ENCODE assay signal across 14 cellular contexts in genomic region chr17:73065376-73065775, GRCh38. TPM values are rescaled to one million over a fixed set of nuclear protein-coding genes. Genes with fewer than 3 reads are reported as not detected.
A peak's percentile ranks its signal among the peaks of the same experiment; 100 is the strongest.
DNase-seq lines count a peak whose midpoint lies in the region; ATAC-seq and TF ChIP-seq lines count a peak whose summit lies in the region.
"Had no signal": no experiment of that assay in that cellular context is flagged by ENCODE, and none has a peak within 500 bp of the region (broad histone marks: within the 10 kb centered on the region; RNA-seq: fewer than 3 reads in every experiment).

No MANE protein-coding gene starts in this region.

- H3K9me3 Mint-ChIP-seq in brain, result peaks cover 2 to 6% (median 3%) of the 10 kb centered on the region in 5 experiments
- no peaks in the 10 kb centered on the region for H3K9me3 Mint-ChIP-seq in osteocyte (ENCODE audit: unreplicated experiment)
- no peaks in the 10 kb centered on the region for H3K9me3 Mint-ChIP-seq in activated naive CD8-positive, alpha-beta T cell treated with anti-CD3 and anti-CD28 coated beads for 36 hours
- H3K9me3 Mint-ChIP-seq: CD4-positive, alpha-beta memory T cell had no signal

- no peaks in the 10 kb centered on the region for H3K36me3 ChIP-seq in tibial artery
- H3K36me3 ChIP-seq: BE2C had no signal

- H3K4me1 Mint-ChIP-seq in brain (peaks cover 64% of the 10 kb centered on the region), osteocyte (ENCODE audit: unreplicated experiment) (peaks cover 63% of the 10 kb centered on the region)
- H3K4me1 Mint-ChIP-seq in activated naive CD8-positive, alpha-beta T cell treated with anti-CD3 and anti-CD28 coated beads for 36 hours, result peaks cover 11% of the 10 kb centered on the region

- peak overlapping the region in 3 of 5 experiments; percentile 74 to 90 (median 86) for H3K27ac Mint-ChIP-seq in brain
- peak overlapping the region; percentile 86 for H3K27ac Mint-ChIP-seq in osteocyte (ENCODE audit: unreplicated experiment)
- no peak overlapping the region for H3K27ac Mint-ChIP-seq in activated naive CD8-positive, alpha-beta T cell treated with anti-CD3 and anti-CD28 coated beads for 36 hours

- peak overlapping the region; percentile 41 for H3K27ac ChIP-seq in HL-60 (replicated peaks)
- peak overlapping the region; percentile 66 to 77 for H3K27ac ChIP-seq in tibial artery
- H3K27ac ChIP-seq: C4-2B had no signal

- TF ChIP-seq CTCF in HL-60 (IDR thresholded peaks at IDR 0.05; ENCODE audit: insufficient read depth, low read length) (no peak), brain (conservative IDR thresholded peaks at IDR 0.05) (no peak), osteocyte (IDR thresholded peaks at IDR 0.05) (no peak), tibial artery (IDR thresholded peaks at IDR 0.05) (no peak)

- H3K4me1 ChIP-seq in tibial artery, result peaks cover 0 to 68% (median 37%) of the 10 kb centered on the region in 4 donors

- H3K27me3 ChIP-seq in HL-60 (ENCODE audit: insufficient read depth, poor library complexity, severe bottlenecking) (no peaks in the 10 kb centered on the region), tibial artery (no peaks in the 10 kb centered on the region)
- H3K27me3 ChIP-seq: BE2C had no signal

- H3K4me3 Mint-ChIP-seq in brain, result no peak overlapping the region
- H3K4me3 Mint-ChIP-seq in osteocyte (ENCODE audit: unreplicated experiment), result no peak overlapping the region
- no peak overlapping the region for H3K4me3 Mint-ChIP-seq in activated naive CD8-positive, alpha-beta T cell treated with anti-CD3 and anti-CD28 coated beads for 36 hours
- H3K4me3 Mint-ChIP-seq: CD4-positive, alpha-beta memory T cell had no signal

- H3K4me3 ChIP-seq in HL-60 (replicated peaks; ENCODE audit: insufficient read depth, low read length), result no peak overlapping the region
- no peak overlapping the region for H3K4me3 ChIP-seq in tibial artery

- DNase-seq in HL-60 (ENCODE audit: low read depth in 1 of 2, low spot score in 1 of 2) (no peak), osteocyte (ENCODE audit: extremely low spot score, unreplicated experiment) (no peak), tibial artery (no peak)
- DNase-seq in activated naive CD8-positive, alpha-beta T cell treated with anti-CD3 and anti-CD28 coated beads for 36 hours, result no peak
- DNase-seq: BE2C; CD4-positive, alpha-beta memory T cell; COR-L47; DMS53; GF-D8 had no signal

- peaks cover 10% of the 10 kb centered on the region for H3K36me3 Mint-ChIP-seq in brain
- H3K36me3 Mint-ChIP-seq in osteocyte (ENCODE audit: unreplicated experiment), result peaks cover 8% of the 10 kb centered on the region
- peaks cover 18% of the 10 kb centered on the region for H3K36me3 Mint-ChIP-seq in activated naive CD8-positive, alpha-beta T cell treated with anti-CD3 and anti-CD28 coated beads for 36 hours

- no peaks in the 10 kb centered on the region for H3K9me3 ChIP-seq in tibial artery
- H3K9me3 ChIP-seq: BE2C had no signal

- no peak for ATAC-seq in esophagus mucosa
- no peak for ATAC-seq in GM21576 (IDR thresholded peaks at IDR 0.05; ENCODE audit: unreplicated experiment)
- ATAC-seq: HCT116 had no signal

- intact Hi-C loops in tibial artery (cut with DNase I; ENCODE audit: low total_unique reads), result no loop called here

- no peaks in the 10 kb centered on the region for H3K27me3 Mint-ChIP-seq in brain
- no peaks in the 10 kb centered on the region for H3K27me3 Mint-ChIP-seq in osteocyte (ENCODE audit: unreplicated experiment)
- no peaks in the 10 kb centered on the region for H3K27me3 Mint-ChIP-seq in activated naive CD8-positive, alpha-beta T cell treated with anti-CD3 and anti-CD28 coated beads for 36 hours
- H3K27me3 Mint-ChIP-seq: CD4-positive, alpha-beta memory T cell had no signal

RNA-seq across cellular contexts. Expression of gene SLC39A11, which starts 27.1 kb away (rescaled TPM):
- polyA plus RNA-seq in brain (ENCODE audit: insufficient read depth, low read depth, low replicate concordance), result 11.0 TPM
- 48.2 and 50.2 TPM in 2 replicates for total RNA-seq in osteocyte
- total RNA-seq in esophagus mucosa, result 32.8 TPM
- total RNA-seq in activated naive CD8-positive, alpha-beta T cell treated with anti-CD3 and anti-CD28 coated beads for 36 hours, result 10 to 100 TPM; 15.3 to 15.4 TPM
